In the genomic region with DNA sequence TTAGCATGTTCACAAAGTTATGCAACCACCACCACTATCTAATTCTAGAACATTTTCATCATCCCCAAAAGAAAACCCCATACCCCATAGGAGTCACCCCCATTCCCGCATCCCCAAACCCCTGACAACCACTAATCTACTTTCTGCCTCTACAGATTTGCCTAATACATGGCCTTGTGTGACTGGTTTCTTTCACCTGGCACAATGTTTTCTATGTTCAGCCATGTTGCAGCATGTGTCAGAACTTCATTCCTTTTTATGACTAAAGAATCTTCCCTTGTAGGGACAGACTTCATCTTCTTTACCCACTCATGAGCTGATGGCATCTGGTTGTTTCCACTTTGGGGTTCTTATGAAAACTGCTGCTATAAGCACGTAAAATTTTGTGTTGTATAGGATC, we compare ENCODE assay signal across 11 cellular contexts. TPM values are rescaled to one million over a fixed set of nuclear protein-coding genes. Genes with fewer than 3 reads are reported as not detected.
DNase-seq lines count a peak whose midpoint lies in the region; ATAC-seq and TF ChIP-seq lines count a peak whose summit lies in the region.
"Had no signal": no experiment of that assay in that cellular context is flagged by ENCODE, and none has a peak within 500 bp of the region (broad histone marks: within the 10 kb centered on the region; RNA-seq: fewer than 3 reads in every experiment).

No MANE protein-coding gene starts in this region.

- H3K36me3 ChIP-seq in lower lobe of right lung (no peaks in the 10 kb centered on the region), upper lobe of left lung (no peaks in the 10 kb centered on the region), neuronal stem cell (replicated peaks in 1 of 2; ENCODE audit: control insufficient read depth in 2 of 2, insufficient read depth in 2 of 2, low read length in 2 of 2) (no peaks in the 10 kb centered on the region)
- H3K36me3 ChIP-seq: BE2C had no signal

- H3K4me1 ChIP-seq in lower lobe of right lung = peaks cover 86% of the 10 kb centered on the region
- H3K4me1 ChIP-seq in upper lobe of left lung = peaks cover 45 to 71% (median 60%) of the 10 kb centered on the region in 4 donors
- H3K4me1 ChIP-seq in neuronal stem cell (ENCODE audit: control insufficient read depth in 2 of 2, insufficient read depth in 1 of 2, low read depth in 1 of 2, low read length in 2 of 2) = peaks cover 0 to 2% of the 10 kb centered on the region in 2 donors

- DNase-seq in activated naive CD4-positive, alpha-beta T cell treated with anti-CD3 and anti-CD28 coated beads, Interleukin-2, amount 50 U/mL, for 16 hours = no peak
- no peak for DNase-seq in activated naive CD8-positive, alpha-beta T cell treated with anti-CD3 and anti-CD28 coated beads for 36 hours
- no peak for DNase-seq in lower lobe of right lung
- no peak for DNase-seq in upper lobe of left lung
- DNase-seq in HPDE6-E6E7 (ENCODE audit: extremely low spot score) = no peak
- no peak for DNase-seq in neuronal stem cell (ENCODE audit: low spot score)
- DNase-seq in GOT3 (lab: John Stamatoyannopoulos, UW) = no peak
- DNase-seq: aorta, BE2C, NCI-H774 had no signal

- H3K4me2 ChIP-seq in neuronal stem cell (ENCODE audit: insufficient read depth, low read length, poor library complexity, severe bottlenecking) = no peak overlapping the region

- H3K9ac ChIP-seq in neuronal stem cell (ENCODE audit: low read depth, low read length, poor library complexity) = no peak overlapping the region

- no peak for TF ChIP-seq EP300 in upper lobe of left lung (IDR thresholded peaks at IDR 0.05)

- H3K14ac ChIP-seq in neuronal stem cell (ENCODE audit: low read length) = no peak overlapping the region

- H3K18ac ChIP-seq in neuronal stem cell (ENCODE audit: low read length) = no peak overlapping the region

- H3K27ac ChIP-seq in lower lobe of right lung = peak overlapping the region; percentile 73
- H3K27ac ChIP-seq in upper lobe of left lung = peak overlapping the region; percentile 63 to 88 (median 84)
- H3K27ac ChIP-seq in neuronal stem cell (replicated peaks; ENCODE audit: low read length) = no peak overlapping the region

- H3K4me3 Mint-ChIP-seq in activated naive CD4-positive, alpha-beta T cell treated with anti-CD3 and anti-CD28 coated beads, Interleukin-2, amount 50 U/mL, for 24 hours = peak overlapping the region; percentile 82
- H3K4me3 Mint-ChIP-seq in activated naive CD8-positive, alpha-beta T cell treated with anti-CD3 and anti-CD28 coated beads for 36 hours = peak overlapping the region; percentile 24

- H3K4me3 ChIP-seq in lower lobe of right lung = peak overlapping the region; percentile 15
- no peak overlapping the region for H3K4me3 ChIP-seq in upper lobe of left lung
- H3K4me3 ChIP-seq in neuronal stem cell (ENCODE audit: low read length in 2 of 2) = no peak overlapping the region

- H3K4ac ChIP-seq in neuronal stem cell (ENCODE audit: low read length) = no peak overlapping the region

- H3K79me1 ChIP-seq in neuronal stem cell (ENCODE audit: low read depth, low read length) = no peaks in the 10 kb centered on the region

- no peak overlapping the region for H2BK15ac ChIP-seq in neuronal stem cell (ENCODE audit: low read length)

- no peak for TF ChIP-seq CTCF in lower lobe of right lung (IDR thresholded peaks at IDR 0.05)
- no peak for TF ChIP-seq CTCF in upper lobe of left lung (IDR thresholded peaks at IDR 0.05)

- no peaks in the 10 kb centered on the region for H3K9me3 ChIP-seq in lower lobe of right lung
- no peaks in the 10 kb centered on the region for H3K9me3 ChIP-seq in upper lobe of left lung
- no peaks in the 10 kb centered on the region for H3K9me3 ChIP-seq in neuronal stem cell (replicated peaks in 1 of 2; ENCODE audit: control insufficient read depth in 2 of 2, insufficient read depth in 1 of 2, low read depth in 1 of 2, low read length in 2 of 2)
- H3K9me3 ChIP-seq: BE2C had no signal

- no peak overlapping the region for H3K23ac ChIP-seq in neuronal stem cell (ENCODE audit: low read depth, low read length, poor library complexity)

- no peak overlapping the region for H4K8ac ChIP-seq in neuronal stem cell (ENCODE audit: low read depth, low read length)

- no peak overlapping the region for H2BK12ac ChIP-seq in neuronal stem cell (ENCODE audit: low read length)

- no peaks in the 10 kb centered on the region for H3K9me3 Mint-ChIP-seq in activated naive CD4-positive, alpha-beta T cell treated with anti-CD3 and anti-CD28 coated beads, Interleukin-2, amount 50 U/mL, for 24 hours
- H3K9me3 Mint-ChIP-seq in activated naive CD8-positive, alpha-beta T cell treated with anti-CD3 and anti-CD28 coated beads for 36 hours = peaks cover 3% of the 10 kb centered on the region

- no peak overlapping the region for H4K91ac ChIP-seq in neuronal stem cell (ENCODE audit: low read depth, low read length, poor library complexity)

- no peak overlapping the region for H2BK5ac ChIP-seq in neuronal stem cell (ENCODE audit: low read length)

- no peak overlapping the region for H2AK5ac ChIP-seq in neuronal stem cell (ENCODE audit: low read depth, low read length)

- WGBS in upper lobe of left lung, 2 donors = 75 to 79% methylated on average over 2 of the region's 2 CpGs
- no CpG with 5 or more reads among the region's 2 CpGs for WGBS in neuronal stem cell (ENCODE audit: extremely low coverage in 2 of 2, insufficient read length in 2 of 2, insufficient replicate concordance in 1 of 2), 2 donors

- no peak overlapping the region for H2BK120ac ChIP-seq in neuronal stem cell (ENCODE audit: low read depth, low read length)

- H2AFZ ChIP-seq in neuronal stem cell (ENCODE audit: low read length) = no peak overlapping the region

- H3K27me3 Mint-ChIP-seq in activated naive CD4-positive, alpha-beta T cell treated with anti-CD3 and anti-CD28 coated beads, Interleukin-2, amount 50 U/mL, for 24 hours = no peaks in the 10 kb centered on the region
- H3K27me3 Mint-ChIP-seq in activated naive CD8-positive, alpha-beta T cell treated with anti-CD3 and anti-CD28 coated beads for 36 hours = no peaks in the 10 kb centered on the region

- peaks cover 2% of the 10 kb centered on the region for H3K36me3 Mint-ChIP-seq in activated naive CD4-positive, alpha-beta T cell treated with anti-CD3 and anti-CD28 coated beads, Interleukin-2, amount 50 U/mL, for 24 hours
- H3K36me3 Mint-ChIP-seq in activated naive CD8-positive, alpha-beta T cell treated with anti-CD3 and anti-CD28 coated beads for 36 hours = peaks cover 14% of the 10 kb centered on the region

- no peak for TF ChIP-seq POLR2A in upper lobe of left lung (IDR thresholded peaks at IDR 0.05)

- intact Hi-C loops in lower lobe of right lung (cut with DNase I) = no loop called here

- peaks cover 90% of the 10 kb centered on the region for H3K4me1 Mint-ChIP-seq in activated naive CD4-positive, alpha-beta T cell treated with anti-CD3 and anti-CD28 coated beads, Interleukin-2, amount 50 U/mL, for 24 hours
- peaks cover 92% of the 10 kb centered on the region for H3K4me1 Mint-ChIP-seq in activated naive CD8-positive, alpha-beta T cell treated with anti-CD3 and anti-CD28 coated beads for 36 hours

- peak overlapping the region; percentile 94 for H3K27ac Mint-ChIP-seq in activated naive CD4-positive, alpha-beta T cell treated with anti-CD3 and anti-CD28 coated beads, Interleukin-2, amount 50 U/mL, for 24 hours
- H3K27ac Mint-ChIP-seq in activated naive CD8-positive, alpha-beta T cell treated with anti-CD3 and anti-CD28 coated beads for 36 hours = peak overlapping the region; percentile 90

- H3K27me3 ChIP-seq in lower lobe of right lung (ENCODE audit: low read depth) (no peaks in the 10 kb centered on the region), upper lobe of left lung (no peaks in the 10 kb centered on the region), neuronal stem cell (ENCODE audit: control insufficient read depth in 3 of 3, insufficient read depth in 3 of 3, low read depth in 1 of 3, low read length in 3 of 3) (no peaks in the 10 kb centered on the region)
- H3K27me3 ChIP-seq: BE2C had no signal

- peak in 1 of 2 donors; percentile 3 for ATAC-seq in lower lobe of right lung
- no peak for ATAC-seq in upper lobe of left lung (ENCODE audit: low FRiP score in 2 of 2)

RNA-seq across cellular contexts. Expression of gene CYTH1, which starts 34.6 kb away (rescaled TPM):
- 10 to 100 TPM; 88.9 to 89.6 TPM for total RNA-seq in activated naive CD8-positive, alpha-beta T cell treated with anti-CD3 and anti-CD28 coated beads for 36 hours
- total RNA-seq in lower lobe of right lung = 110 TPM
- total RNA-seq in upper lobe of left lung = 100 to 1,000 TPM; 113 to 295 (median 121) TPM
- polyA plus RNA-seq in neuronal stem cell (2013, experiment 1 of 2) = 13.3 TPM
- 13.8 TPM for polyA plus RNA-seq in neuronal stem cell (2013, experiment 2 of 2)
